Comparison of ENCODE assay signal across 20 cellular contexts in genomic region chr6:109056661-109057060, GRCh38. TPM values are rescaled to one million over a fixed set of nuclear protein-coding genes. Genes with fewer than 3 reads are reported as not detected.
DNase-seq lines count a peak whose midpoint lies in the region; ATAC-seq, FAIRE-seq and TF ChIP-seq lines count a peak whose summit lies in the region.
"Had no signal": no experiment of that assay in that cellular context is flagged by ENCODE, and none has a peak within 500 bp of the region (broad histone marks: within the 10 kb centered on the region; RNA-seq: fewer than 3 reads in every experiment).

No MANE protein-coding gene starts in this region.

- H3K4me3 ChIP-seq in ascending aorta (no peak overlapping the region), gastrocnemius medialis (no peak overlapping the region), small intestine (ENCODE audit: low read depth in 1 of 2, low read length in 2 of 2) (no peak overlapping the region), adrenal gland (no peak overlapping the region)
- H3K4me3 ChIP-seq: A549, BLaER1, GM23338, SK-N-MC had no signal

- H3K4me1 ChIP-seq in ascending aorta (peaks cover 2 to 26% of the 10 kb centered on the region in 2 donors), gastrocnemius medialis (peaks cover 98 to 99% of the 10 kb centered on the region in 2 donors), small intestine (ENCODE audit: control insufficient read depth in 2 of 2, insufficient read depth in 1 of 2, low read depth in 1 of 2, low read length in 1 of 2) (peaks cover 0 to 4% of the 10 kb centered on the region in 2 donors), adrenal gland (replicated peaks in 1 of 2) (peaks cover 29 to 49% of the 10 kb centered on the region in 2 donors)

- no peaks in the 10 kb centered on the region for H3K27me3 ChIP-seq in ascending aorta
- H3K27me3 ChIP-seq in gastrocnemius medialis, result no peaks in the 10 kb centered on the region
- no peaks in the 10 kb centered on the region for H3K27me3 ChIP-seq in small intestine (ENCODE audit: control insufficient read depth in 2 of 2, insufficient read depth in 2 of 2, low read length in 2 of 2)
- no peaks in the 10 kb centered on the region for H3K27me3 ChIP-seq in adrenal gland
- H3K27me3 ChIP-seq: BLaER1 had no signal

- H3K27me3 Mint-ChIP-seq in CD14-positive monocyte (ENCODE audit: low read depth in 3 of 3), result no peaks in the 10 kb centered on the region
- H3K27me3 Mint-ChIP-seq in activated naive CD8-positive, alpha-beta T cell treated with anti-CD3 and anti-CD28 coated beads, Interleukin-2, amount 50 U/mL, for 24 hours, result no peaks in the 10 kb centered on the region

- H3K27ac ChIP-seq in ascending aorta (peak overlapping the region; percentile 42 to 52), gastrocnemius medialis (peak overlapping the region; percentile 72 to 78 (median 74)), small intestine (ENCODE audit: low read depth in 1 of 2, low read length in 1 of 2) (no peak overlapping the region), adrenal gland (no peak overlapping the region)
- H3K27ac ChIP-seq: A549, BLaER1, KMS-11, SK-N-MC had no signal

- H3K9me3 ChIP-seq in ascending aorta, result no peaks in the 10 kb centered on the region
- H3K9me3 ChIP-seq in gastrocnemius medialis, result no peaks in the 10 kb centered on the region
- no peaks in the 10 kb centered on the region for H3K9me3 ChIP-seq in small intestine (ENCODE audit: control insufficient read depth, low read depth)
- H3K9me3 ChIP-seq in adrenal gland (replicated peaks in 1 of 3), result no peaks in the 10 kb centered on the region
- H3K9me3 ChIP-seq: A549, BLaER1 had no signal

- no peak for ATAC-seq in gastrocnemius medialis
- no peak for ATAC-seq in GM21786 (IDR thresholded peaks at IDR 0.05; ENCODE audit: unreplicated experiment)
- no peak for ATAC-seq in activated naive CD8-positive, alpha-beta T cell treated with anti-CD3 and anti-CD28 coated beads, Interleukin-2, amount 50 U/mL, for 24 hours
- ATAC-seq: A549, GM23338 had no signal

- H3K36me3 Mint-ChIP-seq in CD14-positive monocyte, result peaks cover 0 to 3% of the 10 kb centered on the region in 2 donors
- H3K36me3 Mint-ChIP-seq in activated naive CD8-positive, alpha-beta T cell treated with anti-CD3 and anti-CD28 coated beads, Interleukin-2, amount 50 U/mL, for 24 hours (ENCODE audit: low read depth), result peaks cover 2% of the 10 kb centered on the region

- in situ Hi-C loops in gastrocnemius medialis (cut with MboI; ENCODE audit: low sequenced_read_pairs in 4 of 4), result loop anchor here in 2 of 4 donors (25.0 kb wide), 1 partner anchor 119 kb away; no protein-coding TSS in a partner anchor

- no peak overlapping the region for H3K4me3 Mint-ChIP-seq in CD14-positive monocyte
- no peak overlapping the region for H3K4me3 Mint-ChIP-seq in activated naive CD8-positive, alpha-beta T cell treated with anti-CD3 and anti-CD28 coated beads, Interleukin-2, amount 50 U/mL, for 24 hours
- H3K4me3 Mint-ChIP-seq: GM23338 had no signal

- H3K9me3 Mint-ChIP-seq in CD14-positive monocyte, result no peaks in the 10 kb centered on the region
- H3K9me3 Mint-ChIP-seq in activated naive CD8-positive, alpha-beta T cell treated with anti-CD3 and anti-CD28 coated beads, Interleukin-2, amount 50 U/mL, for 24 hours, result no peaks in the 10 kb centered on the region
- H3K9me3 Mint-ChIP-seq: GM23338 had no signal

- H3K4me1 Mint-ChIP-seq in CD14-positive monocyte, result peaks cover 39% of the 10 kb centered on the region
- peaks cover 30% of the 10 kb centered on the region for H3K4me1 Mint-ChIP-seq in activated naive CD8-positive, alpha-beta T cell treated with anti-CD3 and anti-CD28 coated beads, Interleukin-2, amount 50 U/mL, for 24 hours

- DNase-seq in CD14-positive monocyte (ENCODE audit: low spot score) (no peak), NCI-H69 (lab: John Stamatoyannopoulos, UW) (peak; percentile 44), ascending aorta (ENCODE audit: low spot score in 2 of 2) (no peak), gastrocnemius medialis (no peak), small intestine (no peak), adrenal gland (no peak)
- no peak for DNase-seq in activated naive CD8-positive, alpha-beta T cell treated with anti-CD3 and anti-CD28 coated beads, Interleukin-2, amount 50 U/mL, for 24 hours
- DNase-seq: DND-41, NCI-H1436, NCI-H2029, NCI-H526 treated with DMSO at 0.1 percent for 48 hours, SHP77 had no signal

- peak overlapping the region in 4 of 7 donors; percentile 2 to 79 (median 43) for H3K27ac Mint-ChIP-seq in CD14-positive monocyte
- H3K27ac Mint-ChIP-seq in activated naive CD8-positive, alpha-beta T cell treated with anti-CD3 and anti-CD28 coated beads, Interleukin-2, amount 50 U/mL, for 24 hours, result no peak overlapping the region
- H3K27ac Mint-ChIP-seq: GM23338 had no signal

- intact Hi-C loops in CD14-positive monocyte (cut with micrococcal nuclease), result no loop called here
- intact Hi-C loops in ascending aorta (cut with DNase I), result loop anchor here (5.0 kb wide), 1 partner anchor 49 kb away; no protein-coding TSS in a partner anchor
- intact Hi-C loops in gastrocnemius medialis (cut with DNase I; ENCODE audit: low total_unique reads), result no loop called here
- intact Hi-C loops in adrenal gland (cut with DNase I), result no loop called here

- H3K36me3 ChIP-seq in ascending aorta, result no peaks in the 10 kb centered on the region
- no peaks in the 10 kb centered on the region for H3K36me3 ChIP-seq in gastrocnemius medialis
- no peaks in the 10 kb centered on the region for H3K36me3 ChIP-seq in small intestine (ENCODE audit: control insufficient read depth in 2 of 2, insufficient read depth in 2 of 2, low read length in 2 of 2)
- no peaks in the 10 kb centered on the region for H3K36me3 ChIP-seq in adrenal gland (replicated peaks in 1 of 2)
- H3K36me3 ChIP-seq: BLaER1 had no signal

- FAIRE-seq in small intestine (lab: Jason Lieb, UNC), result no peak
- FAIRE-seq: A549, G401.6, GM19239 had no signal

- no peak for TF ChIP-seq CTCF in CD14-positive monocyte (IDR thresholded peaks at IDR 0.05)
- TF ChIP-seq CTCF in ascending aorta (IDR thresholded peaks at IDR 0.05), result no peak
- no peak for TF ChIP-seq CTCF in gastrocnemius medialis (IDR thresholded peaks at IDR 0.05 in 4 of 5, conservative IDR thresholded peaks at IDR 0.05 in 1 of 5)
- TF ChIP-seq CTCF in adrenal gland (IDR thresholded peaks at IDR 0.05), result no peak

- TF ChIP-seq POLR2A in gastrocnemius medialis (IDR thresholded peaks at IDR 0.05), result no peak
- TF ChIP-seq POLR2A in adrenal gland (IDR thresholded peaks at IDR 0.05), result no peak

RNA-seq across cellular contexts. Expression of gene SESN1, which starts 38.0 kb away (rescaled TPM):
- polyA plus RNA-seq in CD14-positive monocyte, result 1 to 10 TPM; 1.8 to 3.1 TPM
- 49.0 TPM for total RNA-seq in ascending aorta
- total RNA-seq in gastrocnemius medialis, result 100 to 1,000 TPM in 3 of 4 donors, 10 to 100 TPM in 1; 73.3 to 253 (median 128) TPM
- 10 to 100 TPM; 13.8 to 17.8 (median 15.7) TPM for polyA plus RNA-seq in small intestine
- total RNA-seq in adrenal gland, result 10 to 100 TPM; 24.0 to 72.7 (median 43.8) TPM
- polyA plus RNA-seq in adrenal gland, result 10 to 100 TPM; 14.2 to 28.9 (median 25.1) TPM

RNA-seq across cellular contexts. Expression of gene CEP57L1, which starts 38.6 kb away (rescaled TPM):
- 1 to 10 TPM; 3.9 to 5.2 TPM for polyA plus RNA-seq in CD14-positive monocyte
- total RNA-seq in ascending aorta, result 1.1 TPM
- total RNA-seq in gastrocnemius medialis, result 10 to 100 TPM; 10.3 to 29.7 (median 17.5) TPM
- 1 to 10 TPM; 3.0 to 9.1 (median 7.6) TPM for polyA plus RNA-seq in small intestine
- 10 to 100 TPM in 6 of 8 donors, 1 to 10 TPM in 2; 9.1 to 28.0 (median 13.5) TPM for total RNA-seq in adrenal gland
- 10 to 100 TPM in 2 of 3 donors, 1 to 10 TPM in 1; 8.6 to 18.7 (median 18.3) TPM for polyA plus RNA-seq in adrenal gland

Comparison
In these comparisons a context has a peak if more than half of its experiments do, and no peak if none do; other contexts are left out.
1. H3K27ac ChIP-seq: peak in ascending aorta (2 of 2) and gastrocnemius medialis (4 of 4); none in small intestine (0 of 2) and adrenal gland (0 of 5).